In the genomic region with DNA sequence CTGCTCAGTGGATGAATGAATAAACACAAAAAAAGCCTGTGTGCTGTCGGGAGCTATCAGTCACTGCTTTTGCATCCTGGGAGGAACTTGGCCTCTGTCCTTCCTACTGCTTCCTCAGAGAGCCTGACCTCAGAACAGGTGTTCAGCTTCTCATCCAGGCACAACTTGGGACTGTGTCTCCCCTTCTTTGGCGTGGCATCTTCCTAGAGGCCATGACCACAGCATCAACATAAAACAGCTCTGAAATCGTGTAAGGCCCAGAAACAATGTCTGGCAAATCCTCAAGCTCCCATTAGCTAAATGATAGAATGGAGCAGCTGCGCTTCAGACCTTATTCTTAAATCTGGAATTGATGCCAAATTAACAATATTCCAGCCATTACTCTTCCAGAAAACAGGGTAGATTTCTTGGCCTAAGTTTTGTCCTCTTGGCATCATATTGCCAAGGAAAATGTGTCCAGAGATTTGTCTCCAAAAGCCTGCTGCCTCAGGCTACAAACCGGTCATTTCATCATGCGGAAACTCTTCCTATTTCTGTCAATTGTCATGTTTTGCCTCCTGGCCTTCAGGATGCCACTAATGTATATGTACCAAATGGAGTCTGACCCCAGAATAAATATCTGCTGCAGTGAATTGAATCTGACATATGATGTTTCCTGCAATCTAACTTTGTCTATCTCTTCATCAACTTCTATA, we compare ENCODE assay signal across 12 cellular contexts. TPM values are rescaled to one million over a fixed set of nuclear protein-coding genes. Genes with fewer than 3 reads are reported as not detected.
DNase-seq lines count a peak whose midpoint lies in the region; TF ChIP-seq lines count a peak whose summit lies in the region.
"Had no signal": no experiment of that assay in that cellular context is flagged by ENCODE, and none has a peak within 500 bp of the region (broad histone marks: within the 10 kb centered on the region; RNA-seq: fewer than 3 reads in every experiment).

No MANE protein-coding gene starts in this region.

- TF ChIP-seq CTCF in astrocyte of the cerebellum (IDR thresholded peaks at IDR 0.05; ENCODE audit: low read depth, low read length, missing control alignments) (no peak), hepatocyte (IDR thresholded peaks at IDR 0.05; ENCODE audit: poor library complexity) (no peak), smooth muscle cell (IDR thresholded peaks at IDR 0.05; ENCODE audit: borderline replicate concordance, insufficient read depth, poor library complexity, severe bottlenecking) (no peak)

- no peaks in the 10 kb centered on the region for H3K36me3 ChIP-seq in hepatocyte (replicated peaks; ENCODE audit: insufficient read depth, low read depth)
- H3K36me3 ChIP-seq in smooth muscle cell (ENCODE audit: low read depth) = no peaks in the 10 kb centered on the region

- H3K27me3 Mint-ChIP-seq in activated T-helper 2 cell treated with anti-CD3 and anti-CD28 coated beads, Interferon-gamma antibody, Interleukin-2, Interleukin-4, amounts not matched to agents 10 μg/mL and 5 μg/mL and 100 μg/mL, durations not matched to agents 14 hours and 24 hours and 36 hours (ENCODE audit: low read depth) = peaks cover 7% of the 10 kb centered on the region
- H3K27me3 Mint-ChIP-seq: CD4-positive, alpha-beta T cell had no signal

- H3K9ac ChIP-seq in smooth muscle cell (ENCODE audit: low read depth) = peak overlapping the region; percentile 87

- peak overlapping the region; percentile 69 for H3K27ac ChIP-seq in hepatocyte
- peak overlapping the region; percentile 97 for H3K27ac ChIP-seq in smooth muscle cell (ENCODE audit: low read depth)

- intact Hi-C loops in activated T-helper 2 cell treated with anti-CD3 and anti-CD28 coated beads, Interferon-gamma antibody, Interleukin-2, Interleukin-4, amounts not matched to agents 10 μg/mL and 5 μg/mL and 100 μg/mL, durations not matched to agents 14 hours and 24 hours and 36 hours (cut with micrococcal nuclease) = no loop called here

- no peak overlapping the region for H3K4me3 Mint-ChIP-seq in activated T-helper 2 cell treated with anti-CD3 and anti-CD28 coated beads, Interferon-gamma antibody, Interleukin-2, Interleukin-4, amounts not matched to agents 10 μg/mL and 5 μg/mL and 100 μg/mL, durations not matched to agents 14 hours and 24 hours and 36 hours (ENCODE audit: low read depth)
- H3K4me3 Mint-ChIP-seq: CD4-positive, alpha-beta T cell had no signal

- no peaks in the 10 kb centered on the region for H3K9me2 ChIP-seq in hepatocyte (replicated peaks; ENCODE audit: insufficient read depth)

- WGBS in hepatocyte (ENCODE audit: low lambda C conversion rate, missing lambda C conversion rate) = 74% methylated on average over 6 of the region's 6 CpGs
- whole genome bisulfite sequencing in smooth muscle cell (ENCODE audit: low lambda C conversion rate) = 79% methylated on average over 6 of the region's 6 CpGs

- no peaks in the 10 kb centered on the region for H3K9me3 ChIP-seq in hepatocyte (ENCODE audit: low read depth)
- no peaks in the 10 kb centered on the region for H3K9me3 ChIP-seq in smooth muscle cell (replicated peaks; ENCODE audit: low read depth)

- H3K27me3 ChIP-seq in hepatocyte (no peaks in the 10 kb centered on the region), smooth muscle cell (ENCODE audit: low read depth) (no peaks in the 10 kb centered on the region)

- no peak overlapping the region for H2AFZ ChIP-seq in hepatocyte
- peak overlapping the region; percentile 11 for H2AFZ ChIP-seq in smooth muscle cell (ENCODE audit: low read depth)

- no peak overlapping the region for H3K4me2 ChIP-seq in hepatocyte
- H3K4me2 ChIP-seq in smooth muscle cell = peak overlapping the region; percentile 52

- H4K20me1 ChIP-seq in hepatocyte (ENCODE audit: insufficient read depth, poor library complexity, severe bottlenecking) (no peaks in the 10 kb centered on the region), smooth muscle cell (ENCODE audit: low read depth) (no peaks in the 10 kb centered on the region)

- H3K9me3 Mint-ChIP-seq in activated T-helper 2 cell treated with anti-CD3 and anti-CD28 coated beads, Interferon-gamma antibody, Interleukin-2, Interleukin-4, amounts not matched to agents 10 μg/mL and 5 μg/mL and 100 μg/mL, durations not matched to agents 14 hours and 24 hours and 36 hours = no peaks in the 10 kb centered on the region
- H3K9me3 Mint-ChIP-seq: CD4-positive, alpha-beta T cell had no signal

- no peaks in the 10 kb centered on the region for H3K79me2 ChIP-seq in hepatocyte
- no peaks in the 10 kb centered on the region for H3K79me2 ChIP-seq in smooth muscle cell (ENCODE audit: low read depth)

- H3K4me1 ChIP-seq in hepatocyte (ENCODE audit: insufficient read depth) (peaks cover 13% of the 10 kb centered on the region), smooth muscle cell (ENCODE audit: low read depth) (no peaks in the 10 kb centered on the region)

- peaks cover 21% of the 10 kb centered on the region for H3F3A ChIP-seq in smooth muscle cell (ENCODE audit: low read depth)

- no peak overlapping the region for H3K27ac Mint-ChIP-seq in activated T-helper 2 cell treated with anti-CD3 and anti-CD28 coated beads, Interferon-gamma antibody, Interleukin-2, Interleukin-4, amounts not matched to agents 10 μg/mL and 5 μg/mL and 100 μg/mL, durations not matched to agents 14 hours and 24 hours and 36 hours
- H3K27ac Mint-ChIP-seq: CD4-positive, alpha-beta T cell had no signal

- DNase-seq in LHCN-M2 (ENCODE audit: low read depth) (peak; percentile 96), astrocyte of the cerebellum (ENCODE audit: low read depth) (peak; percentile 47), hepatocyte (ENCODE audit: low spot score) (no peak), smooth muscle cell (lab: John Stamatoyannopoulos, UW; ENCODE audit: unreplicated experiment) (no peak), D341Med (ENCODE audit: low spot score) (no peak), NCI-H2107 (lab: John Stamatoyannopoulos, UW) (no peak)
- DNase-seq in activated T-helper 2 cell treated with anti-CD3 and anti-CD28 coated beads, Interferon-gamma antibody, Interleukin-2, Interleukin-4, amounts not matched to agents 10 μg/mL and 5 μg/mL and 100 μg/mL, durations not matched to agents 14 hours and 24 hours and 36 hours (ENCODE audit: low spot score) = no peak
- no peak for DNase-seq in stimulated activated CD4-positive, alpha-beta T cell treated with anti-CD3 and anti-CD28 coated beads, Interleukin-4, amount 100 ng/mL, for 1 hour
- DNase-seq: activated naive CD4-positive, alpha-beta T cell treated with Interleukin-2 at 50 U/mL for 16 hours; CD4-positive, alpha-beta T cell; NCI-H526; SHP77 treated with DMSO at 0.1 percent for 48 hours had no signal

- no peak overlapping the region for H3K4me3 ChIP-seq in astrocyte of the cerebellum (ENCODE audit: low read depth, low read length)
- H3K4me3 ChIP-seq in hepatocyte = no peak overlapping the region
- H3K4me3 ChIP-seq in smooth muscle cell = no peak overlapping the region

- no peaks in the 10 kb centered on the region for H3K36me3 Mint-ChIP-seq in activated T-helper 2 cell treated with anti-CD3 and anti-CD28 coated beads, Interferon-gamma antibody, Interleukin-2, Interleukin-4, amounts not matched to agents 10 μg/mL and 5 μg/mL and 100 μg/mL, durations not matched to agents 14 hours and 24 hours and 36 hours (ENCODE audit: low read depth)

- H3K4me1 Mint-ChIP-seq in activated T-helper 2 cell treated with anti-CD3 and anti-CD28 coated beads, Interferon-gamma antibody, Interleukin-2, Interleukin-4, amounts not matched to agents 10 μg/mL and 5 μg/mL and 100 μg/mL, durations not matched to agents 14 hours and 24 hours and 36 hours (ENCODE audit: low read depth) = peaks cover 29% of the 10 kb centered on the region

- in situ Hi-C loops in astrocyte of the cerebellum (cut with HindIII; ENCODE audit: low sequenced_read_pairs) = no loop called here

RNA-seq across cellular contexts. Expression of a gene that starts 53.2 kb away (rescaled TPM):
- total RNA-seq in LHCN-M2 (2014; rRNA removed) (30.9 and 41.2 TPM in 2 replicates), hepatocyte (11.9 and 13.1 TPM in 2 replicates), smooth muscle cell (8.9 and 9.5 TPM in 2 replicates)
- polyA plus RNA-seq in LHCN-M2 (2012) = 0.98 TPM
- polyA plus RNA-seq in hepatocyte (4.5 and 5.2 TPM in 2 replicates), smooth muscle cell (0.98 and 2.4 TPM in 2 replicates)
- total RNA-seq in activated T-helper 2 cell treated with anti-CD3 and anti-CD28 coated beads, Interferon-gamma antibody, Interleukin-2, Interleukin-4, amounts not matched to agents 10 μg/mL and 5 μg/mL and 100 μg/mL, durations not matched to agents 14 hours and 24 hours and 36 hours = 0.75 and 0.92 TPM in 2 replicates

Comparison
In these comparisons a context has a peak if more than half of its experiments do, and no peak if none do; other contexts are left out.
1. DNase-seq: peak in LHCN-M2 (single experiment) and astrocyte of the cerebellum (single experiment); none in hepatocyte (single experiment), smooth muscle cell (single experiment), D341Med (single experiment), NCI-H2107 (single experiment), activated T-helper 2 cell treated with anti-CD3 and anti-CD28 coated beads, Interferon-gamma antibody, Interleukin-2, Interleukin-4, amounts not matched to agents 10 μg/mL and 5 μg/mL and 100 μg/mL, durations not matched to agents 14 hours and 24 hours and 36 hours (single experiment) and stimulated activated CD4-positive, alpha-beta T cell treated with anti-CD3 and anti-CD28 coated beads, Interleukin-4, amount 100 ng/mL, for 1 hour (single experiment).